Comparison of ENCODE assay signal across 19 cellular contexts in the genomic region with DNA sequence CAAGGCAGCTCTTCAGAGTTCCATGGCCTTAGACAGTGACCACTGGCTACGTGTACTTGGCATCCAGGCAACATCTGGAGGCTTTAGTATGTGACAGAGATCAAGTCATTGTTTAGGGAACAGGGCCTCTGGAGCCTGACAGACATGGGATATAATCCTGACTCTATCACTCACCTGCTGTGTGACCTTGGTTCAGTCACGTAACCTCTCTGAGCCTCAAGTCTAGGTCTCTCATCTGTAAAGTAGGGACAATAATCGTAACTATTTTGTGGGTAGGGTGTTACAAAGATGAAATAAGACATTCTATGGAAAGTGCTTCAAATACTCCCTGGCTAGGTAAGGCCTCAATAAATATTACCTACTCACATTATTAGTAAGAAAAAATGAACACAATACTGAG.
"Had no signal": no experiment of that assay in that cellular context is flagged by ENCODE, and none has a peak within 500 bp of the region (broad histone marks: within the 10 kb centered on the region; RNA-seq: fewer than 3 reads in every experiment).

No MANE protein-coding gene starts in this region.

- H3K36me3 Mint-ChIP-seq: natural killer cell had no signal

- ATAC-seq: gastrocnemius medialis, left ventricle myocardium superior, natural killer cell, pancreas, sciatic nerve had no signal

- H3K4me3 ChIP-seq: gastrocnemius medialis, lower lobe of right lung, pancreas, smooth muscle cell, stomach, thyroid gland had no signal

- H3K27me3 ChIP-seq: gastrocnemius medialis, pancreas, stomach, thyroid gland had no signal

- FAIRE-seq: pancreas had no signal

- H3K4me2 ChIP-seq: smooth muscle cell had no signal

- H3K4me3 Mint-ChIP-seq: natural killer cell had no signal

- H3K36me3 ChIP-seq: gastrocnemius medialis, lower lobe of right lung, pancreas, stomach, thyroid gland had no signal

- H3K9me3 Mint-ChIP-seq: natural killer cell had no signal

- H3K4me1 ChIP-seq: gastrocnemius medialis, pancreas, stomach, thyroid gland had no signal

- H3K27ac Mint-ChIP-seq: natural killer cell had no signal

- DNase-seq: cortex of kidney; effector CD4-positive, alpha-beta T cell; gastrocnemius medialis; head of caudate nucleus; left ventricle myocardium superior; lower lobe of right lung; natural killer cell; occipital lobe; pancreas; stimulated activated CD4-positive, alpha-beta T cell treated with anti-CD3 and anti-CD28 coated beads, Interleukin-12 subunit alpha, Interleukin-12 subunit beta, amount 100 ng/mL, for 4 hours; stimulated activated CD4-positive, alpha-beta T cell treated with anti-CD3 and anti-CD28 coated beads, Interleukin-1b, Interleukin-23, amount 100 ng/mL, for 48 hours; stimulated activated CD4-positive, alpha-beta T cell treated with anti-CD3 and anti-CD28 coated beads, Interleukin-4, amount 100 ng/mL, for 1 hour; stimulated activated CD8-positive, alpha-beta memory T cell treated with anti-CD3 and anti-CD28 coated beads, Interleukin-4, amount 100 ng/mL, for 48 hours; stimulated activated naive CD4-positive, alpha-beta T cell; stomach; thyroid gland; trophoblast cell had no signal

- H3K4me1 Mint-ChIP-seq: natural killer cell had no signal

- H3K27ac ChIP-seq: gastrocnemius medialis, lower lobe of right lung, pancreas, stomach, thyroid gland had no signal

- H3K9me3 ChIP-seq: gastrocnemius medialis, lower lobe of right lung, pancreas, thyroid gland had no signal
